In the genomic region with DNA sequence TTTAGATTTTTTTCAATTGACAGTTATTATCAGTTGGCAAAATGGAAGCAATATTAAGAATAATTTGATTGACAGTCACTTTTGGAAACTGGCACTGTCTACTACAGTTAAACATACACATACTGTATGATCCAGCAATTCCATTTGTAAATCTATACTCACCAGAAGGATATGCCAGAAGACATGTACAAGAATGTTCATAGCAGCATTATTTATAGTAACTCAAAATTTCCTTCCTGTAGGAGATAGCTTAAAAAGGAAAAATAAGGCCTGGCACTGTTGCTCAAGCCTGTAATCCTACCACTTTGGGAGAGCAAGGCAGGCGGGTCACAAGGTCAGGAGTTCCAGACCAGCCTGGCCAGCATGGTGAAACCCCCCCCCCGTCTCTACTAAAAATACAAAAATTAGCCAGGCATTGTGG, we compare ENCODE assay signal across 22 cellular contexts.
DNase-seq lines count a peak whose midpoint lies in the region; ATAC-seq and TF ChIP-seq lines count a peak whose summit lies in the region.
"Had no signal": no experiment of that assay in that cellular context is flagged by ENCODE, and none has a peak within 500 bp of the region (broad histone marks: within the 10 kb centered on the region; RNA-seq: fewer than 3 reads in every experiment).

No MANE protein-coding gene starts in this region.

- H3K27ac ChIP-seq in GM23248 (no peak overlapping the region), RWPE1 (peak overlapping the region; percentile 49)
- H3K27ac ChIP-seq: gastrocnemius medialis, KMS-11, thyroid gland had no signal

- H3K4me1 Mint-ChIP-seq in chondrocyte (ENCODE audit: low read depth) = peaks cover 46% of the 10 kb centered on the region
- H3K4me1 Mint-ChIP-seq in osteocyte (ENCODE audit: unreplicated experiment) = peaks cover 42% of the 10 kb centered on the region

- no peaks in the 10 kb centered on the region for H3K36me3 ChIP-seq in GM23248 (ENCODE audit: low read depth)
- H3K36me3 ChIP-seq: thyroid gland had no signal

- no peaks in the 10 kb centered on the region for H3K27me3 Mint-ChIP-seq in chondrocyte (ENCODE audit: low read depth)
- H3K27me3 Mint-ChIP-seq in osteocyte (ENCODE audit: unreplicated experiment) = no peaks in the 10 kb centered on the region
- H3K27me3 Mint-ChIP-seq: activated naive CD8-positive, alpha-beta T cell treated with anti-CD3 and anti-CD28 coated beads, Interleukin-2, amount 50 U/mL, for 24 hours; naive thymus-derived CD4-positive, alpha-beta T cell; stimulated activated memory B cell treated with anti-CD40 and anti-IgM and Interleukin-4, amounts not matched to agents 10 μg/mL and 1 μg/mL and 100 μg/mL, for 72 hours had no signal

- H2AFZ ChIP-seq in GM23248 = no peak overlapping the region

- no peaks in the 10 kb centered on the region for H3K9me3 ChIP-seq in GM23248 (ENCODE audit: low read depth)
- H3K9me3 ChIP-seq: gastrocnemius medialis, thyroid gland had no signal

- H3K9me2 ChIP-seq in GM23248 (ENCODE audit: insufficient read depth) = no peaks in the 10 kb centered on the region

- DNase-seq in GM23248 = no peak
- DNase-seq in RWPE1 (ENCODE audit: low spot score) = no peak
- DNase-seq in chondrocyte (ENCODE audit: low spot score) = no peak
- no peak for DNase-seq in osteocyte (ENCODE audit: extremely low spot score, unreplicated experiment)
- no peak for DNase-seq in activated CD8-positive, alpha-beta memory T cell treated with anti-CD3 and anti-CD28 coated beads for 24 hours
- DNase-seq in NCI-H526 (lab: John Stamatoyannopoulos, UW) = no peak
- DNase-seq: activated effector memory CD4-positive, alpha-beta T cell treated with anti-CD3 and anti-CD28 coated beads, Interleukin-2, amount 50 U/mL, for 16 hours; activated naive CD8-positive, alpha-beta T cell treated with anti-CD3 and anti-CD28 coated beads, Interleukin-2, amount 50 U/mL, for 24 hours; DMS79; gastrocnemius medialis; kidney; MV-4-11; naive thymus-derived CD4-positive, alpha-beta T cell; NCI-H187; NCI-H226; stimulated activated CD4-positive, alpha-beta T cell treated with anti-CD3 and anti-CD28 coated beads, Interleukin-1b, Interleukin-23, amount 100 ng/mL, for 48 hours; T1000; thyroid gland had no signal

- WGBS in GM23248 (ENCODE audit: low coverage in 1 of 2, low lambda C conversion rate in 2 of 2, missing lambda C conversion rate in 2 of 2), 2 experiments = 97 to 100% methylated on average over 2 of the region's 2 CpGs

- H4K20me1 ChIP-seq in GM23248 (ENCODE audit: insufficient read depth) = no peaks in the 10 kb centered on the region

- H3K27me3 ChIP-seq in GM23248 (replicated peaks; ENCODE audit: insufficient read depth) = no peaks in the 10 kb centered on the region
- H3K27me3 ChIP-seq: gastrocnemius medialis, thyroid gland had no signal

- no peaks in the 10 kb centered on the region for H3K9me3 Mint-ChIP-seq in chondrocyte (ENCODE audit: low read depth)
- H3K9me3 Mint-ChIP-seq in osteocyte (ENCODE audit: unreplicated experiment) = peaks cover 4% of the 10 kb centered on the region
- H3K9me3 Mint-ChIP-seq: activated naive CD8-positive, alpha-beta T cell treated with anti-CD3 and anti-CD28 coated beads, Interleukin-2, amount 50 U/mL, for 24 hours; naive thymus-derived CD4-positive, alpha-beta T cell; stimulated activated memory B cell treated with anti-CD40 and anti-IgM and Interleukin-4, amounts not matched to agents 10 μg/mL and 1 μg/mL and 100 μg/mL, for 72 hours had no signal

- peak overlapping the region; percentile 6 for H3K4me2 ChIP-seq in GM23248 (ENCODE audit: unreplicated experiment)
- H3K4me2 ChIP-seq: KMS-11 had no signal

- H3K4me1 ChIP-seq in GM23248 (ENCODE audit: insufficient read depth) = peaks cover 12% of the 10 kb centered on the region
- H3K4me1 ChIP-seq: gastrocnemius medialis, thyroid gland had no signal

- no peak for TF ChIP-seq CTCF in RWPE1 (conservative IDR thresholded peaks at IDR 0.05; ENCODE audit: low read depth)
- no peak for TF ChIP-seq CTCF in chondrocyte (IDR thresholded peaks at IDR 0.05)
- no peak for TF ChIP-seq CTCF in osteocyte (IDR thresholded peaks at IDR 0.05)

- no peak overlapping the region for H3K4me3 ChIP-seq in GM23248
- H3K4me3 ChIP-seq: gastrocnemius medialis, thyroid gland had no signal

- no peak for ATAC-seq in GM18520 (IDR thresholded peaks at IDR 0.05; ENCODE audit: unreplicated experiment)
- ATAC-seq: activated CD4-positive, CD25-positive, alpha-beta regulatory T cell treated with anti-CD3 and anti-CD28 coated beads, Interleukin-2, amount 50 U/mL, for 24 hours; activated naive CD8-positive, alpha-beta T cell treated with anti-CD3 and anti-CD28 coated beads, Interleukin-2, amount 50 U/mL, for 24 hours; gastrocnemius medialis; naive thymus-derived CD4-positive, alpha-beta T cell; stimulated activated memory B cell treated with anti-CD40 and anti-IgM and Interleukin-4, amounts not matched to agents 10 μg/mL and 1 μg/mL and 100 μg/mL, for 72 hours had no signal

- peaks cover 4% of the 10 kb centered on the region for H3K36me3 Mint-ChIP-seq in chondrocyte (ENCODE audit: low read depth)
- H3K36me3 Mint-ChIP-seq in osteocyte (ENCODE audit: unreplicated experiment) = peaks cover 8% of the 10 kb centered on the region

- H3F3A ChIP-seq in GM23248 (ENCODE audit: insufficient read depth) = peaks cover 7% of the 10 kb centered on the region

- H3K9ac ChIP-seq in GM23248 = no peak overlapping the region
- H3K9ac ChIP-seq: KMS-11 had no signal

- H3K4me3 Mint-ChIP-seq in chondrocyte (ENCODE audit: unreplicated experiment) (no peak overlapping the region), osteocyte (ENCODE audit: unreplicated experiment) (no peak overlapping the region)
- H3K4me3 Mint-ChIP-seq: activated naive CD8-positive, alpha-beta T cell treated with anti-CD3 and anti-CD28 coated beads, Interleukin-2, amount 50 U/mL, for 24 hours; naive thymus-derived CD4-positive, alpha-beta T cell; stimulated activated memory B cell treated with anti-CD40 and anti-IgM and Interleukin-4, amounts not matched to agents 10 μg/mL and 1 μg/mL and 100 μg/mL, for 72 hours had no signal

- H3K79me2 ChIP-seq in GM23248 (ENCODE audit: insufficient read depth) = peaks cover 15% of the 10 kb centered on the region

- H3K27ac Mint-ChIP-seq in chondrocyte (ENCODE audit: unreplicated experiment) (peak overlapping the region; percentile 73), osteocyte (ENCODE audit: unreplicated experiment) (peak overlapping the region; percentile 89)
- H3K27ac Mint-ChIP-seq: activated naive CD8-positive, alpha-beta T cell treated with anti-CD3 and anti-CD28 coated beads, Interleukin-2, amount 50 U/mL, for 24 hours; stimulated activated memory B cell treated with anti-CD40 and anti-IgM and Interleukin-4, amounts not matched to agents 10 μg/mL and 1 μg/mL and 100 μg/mL, for 72 hours had no signal

- POLR2A ChIA-PET in RWPE1 (lab: Yijun Ruan, JAX; ENCODE audit: low non-redundant PET) = no interaction called here

- in situ Hi-C loops in GM23248 (cut with MboI) = no loop called here

- CTCF ChIA-PET in RWPE1 (lab: Yijun Ruan, JAX) = interaction anchor here (0.7 kb wide), 2 partner anchors 26 to 41 kb away, joined by 3 read pairs; no protein-coding TSS in a partner anchor
